Comparison of ENCODE assay signal across 11 cellular contexts in the genomic region with DNA sequence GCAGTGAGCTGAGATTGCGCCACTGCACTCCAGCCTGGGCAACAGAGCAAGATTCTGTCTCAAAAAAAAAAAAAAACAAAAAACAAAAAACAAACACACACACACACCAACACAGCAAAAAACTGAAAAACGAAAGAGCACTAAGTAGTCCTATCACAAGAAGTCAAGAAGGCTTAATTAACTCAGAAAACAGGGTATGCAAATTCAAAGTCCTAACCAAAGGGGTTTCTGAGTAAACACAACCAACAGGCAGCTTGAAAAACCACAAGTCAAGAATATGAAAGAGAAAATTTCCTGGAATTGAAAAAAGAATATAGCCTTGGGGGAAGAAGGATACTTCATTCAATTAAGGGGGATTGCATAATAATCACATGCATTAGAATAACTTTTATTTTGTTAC. TPM values are rescaled to one million over a fixed set of nuclear protein-coding genes. Genes with fewer than 3 reads are reported as not detected.
DNase-seq lines count a peak whose midpoint lies in the region; ATAC-seq and TF ChIP-seq lines count a peak whose summit lies in the region.
"Had no signal": no experiment of that assay in that cellular context is flagged by ENCODE, and none has a peak within 500 bp of the region (broad histone marks: within the 10 kb centered on the region; RNA-seq: fewer than 3 reads in every experiment).

No MANE protein-coding gene starts in this region.

- H3K9me3 Mint-ChIP-seq in activated CD8-positive, alpha-beta T cell treated with anti-CD3 and anti-CD28 coated beads, Interleukin-2, amount 10 ng/mL, durations not matched to agents 7 days and 5 days (ENCODE audit: insufficient read depth): peaks cover 3% of the 10 kb centered on the region
- no peaks in the 10 kb centered on the region for H3K9me3 Mint-ChIP-seq in progenitor cell of endocrine pancreas (ENCODE audit: low read depth)

- POLR2A ChIA-PET in activated CD8-positive, alpha-beta T cell treated with anti-CD3 and anti-CD28 coated beads, Interleukin-2, amount 10 ng/mL, durations not matched to agents 7 days and 5 days (lab: Charles Lee): no interaction called here

- ATAC-seq in GM18861 (IDR thresholded peaks at IDR 0.05; ENCODE audit: unreplicated experiment) (peak; percentile 84), GM21367 (IDR thresholded peaks at IDR 0.05; ENCODE audit: unreplicated experiment) (peak; percentile 72), HG03108 (IDR thresholded peaks at IDR 0.05; ENCODE audit: unreplicated experiment) (peak; percentile 65)
- peak; percentile 85 for ATAC-seq in activated CD8-positive, alpha-beta T cell treated with anti-CD3 and anti-CD28 coated beads, Interleukin-2, amount 10 ng/mL, durations not matched to agents 7 days and 5 days

- peak overlapping the region; percentile 54 for H3K4me3 Mint-ChIP-seq in activated CD8-positive, alpha-beta T cell treated with anti-CD3 and anti-CD28 coated beads, Interleukin-2, amount 10 ng/mL, durations not matched to agents 7 days and 5 days
- no peak overlapping the region for H3K4me3 Mint-ChIP-seq in progenitor cell of endocrine pancreas (ENCODE audit: low read depth)

- H3K4me1 Mint-ChIP-seq in activated CD8-positive, alpha-beta T cell treated with anti-CD3 and anti-CD28 coated beads, Interleukin-2, amount 10 ng/mL, durations not matched to agents 7 days and 5 days (ENCODE audit: low read depth): peaks cover 38% of the 10 kb centered on the region
- peaks cover 7% of the 10 kb centered on the region for H3K4me1 Mint-ChIP-seq in progenitor cell of endocrine pancreas (ENCODE audit: low read depth)

- H3K27me3 Mint-ChIP-seq in activated CD8-positive, alpha-beta T cell treated with anti-CD3 and anti-CD28 coated beads, Interleukin-2, amount 10 ng/mL, durations not matched to agents 7 days and 5 days (ENCODE audit: low read depth): peaks cover 6% of the 10 kb centered on the region
- H3K27me3 Mint-ChIP-seq in progenitor cell of endocrine pancreas: no peaks in the 10 kb centered on the region

- no peak for DNase-seq in activated CD8-positive, alpha-beta T cell treated with anti-CD3 and anti-CD28 coated beads, Interleukin-2, amount 10 ng/mL, durations not matched to agents 7 days and 5 days
- no peak for DNase-seq in pons (ENCODE audit: low spot score)
- no peak for DNase-seq in NCI-H2107 treated with DMSO at 0.1 percent for 48 hours (lab: John Stamatoyannopoulos, UW; ENCODE audit: unreplicated experiment)
- no peak for DNase-seq in progenitor cell of endocrine pancreas (ENCODE audit: low spot score, unreplicated experiment)
- no peak for DNase-seq in stimulated activated CD4-positive, alpha-beta T cell treated with anti-CD3 and anti-CD28 coated beads, Interleukin-4, amount 100 ng/mL, for 24 hours
- DNase-seq: colonic mucosa, COR-L47, T-helper 9 cell had no signal

- no peak for TF ChIP-seq CTCF in progenitor cell of endocrine pancreas (IDR thresholded peaks at IDR 0.05; ENCODE audit: unreplicated experiment)

- CTCF ChIA-PET in activated CD8-positive, alpha-beta T cell treated with anti-CD3 and anti-CD28 coated beads, Interleukin-2, amount 10 ng/mL, durations not matched to agents 7 days and 5 days (lab: Charles Lee): interaction anchor here (1.1 to 1.8 kb wide), 2 partner anchors 36 to 227 kb away, joined by 4 to 7 read pairs; a partner anchor contains a TSS

- H3K36me3 Mint-ChIP-seq in activated CD8-positive, alpha-beta T cell treated with anti-CD3 and anti-CD28 coated beads, Interleukin-2, amount 10 ng/mL, durations not matched to agents 7 days and 5 days (ENCODE audit: low read depth): peaks cover 22% of the 10 kb centered on the region
- no peaks in the 10 kb centered on the region for H3K36me3 Mint-ChIP-seq in progenitor cell of endocrine pancreas (ENCODE audit: insufficient read depth)

- H3K27ac Mint-ChIP-seq in activated CD8-positive, alpha-beta T cell treated with anti-CD3 and anti-CD28 coated beads, Interleukin-2, amount 10 ng/mL, durations not matched to agents 7 days and 5 days: peak overlapping the region; percentile 84
- no peak overlapping the region for H3K27ac Mint-ChIP-seq in progenitor cell of endocrine pancreas

RNA-seq across cellular contexts. Expression of a gene that starts 37.7 kb away (rescaled TPM):
- 100 to 1,000 TPM; 119 to 123 TPM for total RNA-seq in activated CD8-positive, alpha-beta T cell treated with anti-CD3 and anti-CD28 coated beads, Interleukin-2, amount 10 ng/mL, durations not matched to agents 7 days and 5 days
- 20.0 and 21.4 TPM in 2 replicates for total RNA-seq in progenitor cell of endocrine pancreas
